ENCODE assay signal across 13 cellular contexts in genomic region chr7:7185382-7185989, GRCh38. TPM values are rescaled to one million over a fixed set of nuclear protein-coding genes. Genes with fewer than 3 reads are reported as not detected.
A peak's percentile ranks its signal among the peaks of the same experiment; 100 is the strongest.
DNase-seq lines count a peak whose midpoint lies in the region; ATAC-seq, FAIRE-seq and TF ChIP-seq lines count a peak whose summit lies in the region.
"Had no signal": no experiment of that assay in that cellular context is flagged by ENCODE, and none has a peak within 500 bp of the region (broad histone marks: within the 10 kb centered on the region; RNA-seq: fewer than 3 reads in every experiment).

No MANE protein-coding gene starts in this region.

- dilution Hi-C loops in keratinocyte (cut with MboI; ENCODE audit: extremely low pct_ligation_motif_present, low sequenced_read_pairs): no loop called here

- H3K27me3 ChIP-seq in keratinocyte (ENCODE audit: control insufficient read depth, extremely low read depth, insufficient read depth, low read length): no peaks in the 10 kb centered on the region
- H3K27me3 ChIP-seq: transverse colon had no signal

- FAIRE-seq in keratinocyte (lab: Jason Lieb, UNC): no peak
- FAIRE-seq: small intestine had no signal

- no peaks in the 10 kb centered on the region for H3K9me3 ChIP-seq in keratinocyte (ENCODE audit: control insufficient read depth, low read depth, low read length)
- H3K9me3 ChIP-seq: transverse colon had no signal

- no peak for DNase-seq in activated CD8-positive, alpha-beta T cell treated with anti-CD3 and anti-CD28 coated beads for 36 hours
- DNase-seq in activated CD8-positive, alpha-beta T cell treated with anti-CD3 and anti-CD28 coated beads, Interleukin-2, amount 10 ng/mL, durations not matched to agents 7 days and 5 days: no peak
- DNase-seq in T-cell: no peak
- DNase-seq in keratinocyte (ENCODE audit: low read depth, low spot score): no peak
- no peak for DNase-seq in stimulated activated effector memory CD8-positive, alpha-beta T cell treated with anti-CD3 and anti-CD28 coated beads, Interleukin-12 subunit alpha, Interleukin-12 subunit beta, amount 100 ng/mL, for 72 hours (ENCODE audit: low spot score in 2 of 2)
- DNase-seq in effector CD8-positive, alpha-beta T cell (lab: John Stamatoyannopoulos, UW): no peak
- DNase-seq in COLO829 (ENCODE audit: low spot score): no peak
- DNase-seq: 8988T, NCI-H345, small intestine, transverse colon had no signal

- H3K4me2 ChIP-seq in keratinocyte (ENCODE audit: control insufficient read depth, extremely low read depth, insufficient read depth, low read depth, low read length): peak overlapping the region; percentile 62

- H3K36me3 ChIP-seq in keratinocyte (ENCODE audit: control insufficient read depth in 2 of 2, extremely low read depth in 1 of 2, insufficient read depth in 2 of 2, low read length in 2 of 2): peaks cover 2 to 9% of the 10 kb centered on the region in 2 experiments
- H3K36me3 ChIP-seq: transverse colon had no signal

- no peaks in the 10 kb centered on the region for H3K27me3 Mint-ChIP-seq in activated CD8-positive, alpha-beta T cell treated with anti-CD3 and anti-CD28 coated beads for 36 hours
- no peaks in the 10 kb centered on the region for H3K27me3 Mint-ChIP-seq in activated CD8-positive, alpha-beta T cell treated with anti-CD3 and anti-CD28 coated beads, Interleukin-2, amount 10 ng/mL, durations not matched to agents 7 days and 5 days (ENCODE audit: low read depth)
- no peaks in the 10 kb centered on the region for H3K27me3 Mint-ChIP-seq in T-cell

- H3K4me1 ChIP-seq in keratinocyte (ENCODE audit: control insufficient read depth, extremely low read depth, insufficient read depth, low read length): peaks cover 18% of the 10 kb centered on the region

- no peak overlapping the region for H2AFZ ChIP-seq in keratinocyte (ENCODE audit: control insufficient read depth, low read length)

- H3K36me3 Mint-ChIP-seq in activated CD8-positive, alpha-beta T cell treated with anti-CD3 and anti-CD28 coated beads for 36 hours (ENCODE audit: low read depth): peaks cover 6% of the 10 kb centered on the region
- H3K36me3 Mint-ChIP-seq in activated CD8-positive, alpha-beta T cell treated with anti-CD3 and anti-CD28 coated beads, Interleukin-2, amount 10 ng/mL, durations not matched to agents 7 days and 5 days (ENCODE audit: low read depth): peaks cover 15% of the 10 kb centered on the region
- H3K36me3 Mint-ChIP-seq in T-cell: peaks cover 9% of the 10 kb centered on the region
- H3K36me3 Mint-ChIP-seq in stimulated activated effector memory CD8-positive, alpha-beta T cell treated with anti-CD3 and anti-CD28 coated beads, Interleukin-12 subunit alpha, Interleukin-12 subunit beta, amount 100 ng/mL, for 72 hours: peaks cover 19% of the 10 kb centered on the region

- peaks cover 76% of the 10 kb centered on the region for H3K79me2 ChIP-seq in keratinocyte (ENCODE audit: control insufficient read depth, insufficient read depth, low read length)

- no peak for TF ChIP-seq CTCF in activated CD8-positive, alpha-beta T cell treated with anti-CD3 and anti-CD28 coated beads for 36 hours (IDR thresholded peaks at IDR 0.05)
- TF ChIP-seq CTCF in keratinocyte (optimal IDR thresholded peaks at IDR 0.05 in 1 of 3, IDR thresholded peaks at IDR 0.05 in 1 of 3, conservative IDR thresholded peaks at IDR 0.05 in 1 of 3; ENCODE audit: extremely low read depth in 1 of 3, insufficient read depth in 2 of 3, low read length in 3 of 3): no peak

- peak overlapping the region; percentile 90 for H3K4me3 Mint-ChIP-seq in activated CD8-positive, alpha-beta T cell treated with anti-CD3 and anti-CD28 coated beads for 36 hours
- H3K4me3 Mint-ChIP-seq in activated CD8-positive, alpha-beta T cell treated with anti-CD3 and anti-CD28 coated beads, Interleukin-2, amount 10 ng/mL, durations not matched to agents 7 days and 5 days: no peak overlapping the region
- peak overlapping the region in 1 of 3 donors; percentile 93 for H3K4me3 Mint-ChIP-seq in T-cell
- peak overlapping the region; percentile 91 for H3K4me3 Mint-ChIP-seq in stimulated activated effector memory CD8-positive, alpha-beta T cell treated with anti-CD3 and anti-CD28 coated beads, Interleukin-12 subunit alpha, Interleukin-12 subunit beta, amount 100 ng/mL, for 72 hours

- H3K9ac ChIP-seq in keratinocyte (ENCODE audit: control insufficient read depth, extremely low read depth, insufficient read depth, low read length): no peak overlapping the region

- H3K9me1 ChIP-seq in keratinocyte (ENCODE audit: control insufficient read depth, extremely low read depth, insufficient read depth, low read length): no peaks in the 10 kb centered on the region

- ATAC-seq in activated CD8-positive, alpha-beta T cell treated with anti-CD3 and anti-CD28 coated beads for 36 hours: no peak
- ATAC-seq in activated CD8-positive, alpha-beta T cell treated with anti-CD3 and anti-CD28 coated beads, Interleukin-2, amount 10 ng/mL, durations not matched to agents 7 days and 5 days: no peak
- ATAC-seq in T-cell (replicated peaks in 1 of 4) (no peak), GM21825 (IDR thresholded peaks at IDR 0.05; ENCODE audit: unreplicated experiment) (no peak)
- no peak for ATAC-seq in stimulated activated effector memory CD8-positive, alpha-beta T cell treated with anti-CD3 and anti-CD28 coated beads, Interleukin-12 subunit alpha, Interleukin-12 subunit beta, amount 100 ng/mL, for 72 hours

- H3K27ac Mint-ChIP-seq in activated CD8-positive, alpha-beta T cell treated with anti-CD3 and anti-CD28 coated beads for 36 hours: no peak overlapping the region
- H3K27ac Mint-ChIP-seq in activated CD8-positive, alpha-beta T cell treated with anti-CD3 and anti-CD28 coated beads, Interleukin-2, amount 10 ng/mL, durations not matched to agents 7 days and 5 days: no peak overlapping the region
- peak overlapping the region; percentile 33 to 76 for H3K27ac Mint-ChIP-seq in T-cell
- no peak overlapping the region for H3K27ac Mint-ChIP-seq in stimulated activated effector memory CD8-positive, alpha-beta T cell treated with anti-CD3 and anti-CD28 coated beads, Interleukin-12 subunit alpha, Interleukin-12 subunit beta, amount 100 ng/mL, for 72 hours
- H3K27ac Mint-ChIP-seq: T-helper 2 cell treated with Interferon-gamma antibody and Interleukin-4, amounts not matched to agents 5 μg/mL and 100 μg/mL, for 36 hours had no signal

- H3K4me3 ChIP-seq in keratinocyte (ENCODE audit: control insufficient read depth in 2 of 3, extremely low read depth in 1 of 3, insufficient read depth in 2 of 3, low read depth in 1 of 3, low read length in 3 of 3): peak overlapping the region in 1 of 3 experiments; percentile 25
- H3K4me3 ChIP-seq: transverse colon had no signal

- H4K20me1 ChIP-seq in keratinocyte (ENCODE audit: control insufficient read depth, extremely low read depth, insufficient read depth, low read length): no peaks in the 10 kb centered on the region

- POLR2A ChIA-PET in activated CD8-positive, alpha-beta T cell treated with anti-CD3 and anti-CD28 coated beads for 36 hours (lab: Charles Lee): no interaction called here
- POLR2A ChIA-PET in activated CD8-positive, alpha-beta T cell treated with anti-CD3 and anti-CD28 coated beads, Interleukin-2, amount 10 ng/mL, durations not matched to agents 7 days and 5 days (lab: Charles Lee): interaction anchor here (0.8 kb wide), 1 partner anchor 768 kb away, joined by 3 read pairs; no protein-coding TSS in a partner anchor
- POLR2A ChIA-PET in T-cell (lab: Charles Lee): no interaction called here

- CTCF ChIA-PET in activated CD8-positive, alpha-beta T cell treated with anti-CD3 and anti-CD28 coated beads for 36 hours (lab: Charles Lee): interaction anchor here (0.7 to 2.5 kb wide), 2 partner anchors 16 to 82 kb away, joined by 4 to 8 read pairs; no protein-coding TSS in a partner anchor
- CTCF ChIA-PET in activated CD8-positive, alpha-beta T cell treated with anti-CD3 and anti-CD28 coated beads, Interleukin-2, amount 10 ng/mL, durations not matched to agents 7 days and 5 days (lab: Charles Lee): interaction anchor here (0.9 to 2.3 kb wide), 3 partner anchors 15 to 82 kb away, joined by 3 to 12 read pairs (median 3); no protein-coding TSS in a partner anchor
- CTCF ChIA-PET in T-cell (lab: Charles Lee): interaction anchor here in 1 of 2 donors (0.7 to 1.2 kb wide), 2 partner anchors 9 to 590 kb away, joined by 3 read pairs; no protein-coding TSS in a partner anchor

- H3K27ac ChIP-seq in keratinocyte (ENCODE audit: control insufficient read depth, insufficient read depth, low read length): no peak overlapping the region
- H3K27ac ChIP-seq: transverse colon had no signal

- H3K9me3 Mint-ChIP-seq in activated CD8-positive, alpha-beta T cell treated with anti-CD3 and anti-CD28 coated beads for 36 hours: no peaks in the 10 kb centered on the region
- H3K9me3 Mint-ChIP-seq in activated CD8-positive, alpha-beta T cell treated with anti-CD3 and anti-CD28 coated beads, Interleukin-2, amount 10 ng/mL, durations not matched to agents 7 days and 5 days (ENCODE audit: insufficient read depth): peaks cover 2% of the 10 kb centered on the region
- no peaks in the 10 kb centered on the region for H3K9me3 Mint-ChIP-seq in T-cell
- H3K9me3 Mint-ChIP-seq in stimulated activated effector memory CD8-positive, alpha-beta T cell treated with anti-CD3 and anti-CD28 coated beads, Interleukin-12 subunit alpha, Interleukin-12 subunit beta, amount 100 ng/mL, for 72 hours: no peaks in the 10 kb centered on the region
- H3K9me3 Mint-ChIP-seq: T-helper 2 cell treated with Interferon-gamma antibody and Interleukin-4, amounts not matched to agents 5 μg/mL and 100 μg/mL, for 36 hours had no signal

- intact Hi-C loops in activated CD8-positive, alpha-beta T cell treated with anti-CD3 and anti-CD28 coated beads for 36 hours (cut with micrococcal nuclease): no loop called here

- peaks cover 31% of the 10 kb centered on the region for H3K4me1 Mint-ChIP-seq in activated CD8-positive, alpha-beta T cell treated with anti-CD3 and anti-CD28 coated beads for 36 hours (ENCODE audit: low read depth)
- peaks cover 24% of the 10 kb centered on the region for H3K4me1 Mint-ChIP-seq in activated CD8-positive, alpha-beta T cell treated with anti-CD3 and anti-CD28 coated beads, Interleukin-2, amount 10 ng/mL, durations not matched to agents 7 days and 5 days (ENCODE audit: low read depth)
- H3K4me1 Mint-ChIP-seq in T-cell: peaks cover 19 to 30% (median 23%) of the 10 kb centered on the region in 3 donors
- H3K4me1 Mint-ChIP-seq in stimulated activated effector memory CD8-positive, alpha-beta T cell treated with anti-CD3 and anti-CD28 coated beads, Interleukin-12 subunit alpha, Interleukin-12 subunit beta, amount 100 ng/mL, for 72 hours: peaks cover 18% of the 10 kb centered on the region

RNA-seq across cellular contexts. Expression of gene C1GALT1, which starts 3.1 kb away (rescaled TPM):
- total RNA-seq in activated CD8-positive, alpha-beta T cell treated with anti-CD3 and anti-CD28 coated beads for 36 hours: 10 to 100 TPM; 39.0 to 39.5 TPM
- 10 to 100 TPM; 47.4 to 50.7 TPM for total RNA-seq in activated CD8-positive, alpha-beta T cell treated with anti-CD3 and anti-CD28 coated beads, Interleukin-2, amount 10 ng/mL, durations not matched to agents 7 days and 5 days
- 10 to 100 TPM; 32.9 to 45.0 (median 44.0) TPM for total RNA-seq in T-cell
- polyA plus RNA-seq in keratinocyte: 30.6 to 44.3 TPM (median 32.7 TPM) in 3 replicates
- 50.8 TPM for polyA plus RNA-seq in keratinocyte (2011; ENCODE audit: low read depth)
- 13.2 and 30.3 TPM in 2 replicates for polyA plus RNA-seq in keratinocyte (2011; cell fraction: cytosol; rRNA removed)
- 38.1 and 51.3 TPM in 2 replicates for polyA plus RNA-seq in keratinocyte (2011; cell fraction: nucleus; rRNA removed)
- 18.1 and 24.4 TPM in 2 replicates for polyA plus RNA-seq in keratinocyte (2012; ENCODE audit: low replicate concordance)
- polyA minus RNA-seq in keratinocyte: 2.3 to 32.5 TPM (median 12.1 TPM) in 3 replicates
- 17.3 TPM for polyA minus RNA-seq in keratinocyte (2011; cell fraction: cytosol; rRNA and poly(A)+ RNA removed)
- 26.7 and 49.9 TPM in 2 replicates for polyA minus RNA-seq in keratinocyte (2011; cell fraction: nucleus; rRNA and poly(A)+ RNA removed)

Comparison
In these comparisons a context has a peak if more than half of its experiments do, and no peak if none do; other contexts are left out.
1. H3K27ac Mint-ChIP-seq: peak in T-cell (2 of 2); none in activated CD8-positive, alpha-beta T cell treated with anti-CD3 and anti-CD28 coated beads for 36 hours (single experiment), activated CD8-positive, alpha-beta T cell treated with anti-CD3 and anti-CD28 coated beads, Interleukin-2, amount 10 ng/mL, durations not matched to agents 7 days and 5 days (single experiment) and stimulated activated effector memory CD8-positive, alpha-beta T cell treated with anti-CD3 and anti-CD28 coated beads, Interleukin-12 subunit alpha, Interleukin-12 subunit beta, amount 100 ng/mL, for 72 hours (single experiment).